In the genomic region with DNA sequence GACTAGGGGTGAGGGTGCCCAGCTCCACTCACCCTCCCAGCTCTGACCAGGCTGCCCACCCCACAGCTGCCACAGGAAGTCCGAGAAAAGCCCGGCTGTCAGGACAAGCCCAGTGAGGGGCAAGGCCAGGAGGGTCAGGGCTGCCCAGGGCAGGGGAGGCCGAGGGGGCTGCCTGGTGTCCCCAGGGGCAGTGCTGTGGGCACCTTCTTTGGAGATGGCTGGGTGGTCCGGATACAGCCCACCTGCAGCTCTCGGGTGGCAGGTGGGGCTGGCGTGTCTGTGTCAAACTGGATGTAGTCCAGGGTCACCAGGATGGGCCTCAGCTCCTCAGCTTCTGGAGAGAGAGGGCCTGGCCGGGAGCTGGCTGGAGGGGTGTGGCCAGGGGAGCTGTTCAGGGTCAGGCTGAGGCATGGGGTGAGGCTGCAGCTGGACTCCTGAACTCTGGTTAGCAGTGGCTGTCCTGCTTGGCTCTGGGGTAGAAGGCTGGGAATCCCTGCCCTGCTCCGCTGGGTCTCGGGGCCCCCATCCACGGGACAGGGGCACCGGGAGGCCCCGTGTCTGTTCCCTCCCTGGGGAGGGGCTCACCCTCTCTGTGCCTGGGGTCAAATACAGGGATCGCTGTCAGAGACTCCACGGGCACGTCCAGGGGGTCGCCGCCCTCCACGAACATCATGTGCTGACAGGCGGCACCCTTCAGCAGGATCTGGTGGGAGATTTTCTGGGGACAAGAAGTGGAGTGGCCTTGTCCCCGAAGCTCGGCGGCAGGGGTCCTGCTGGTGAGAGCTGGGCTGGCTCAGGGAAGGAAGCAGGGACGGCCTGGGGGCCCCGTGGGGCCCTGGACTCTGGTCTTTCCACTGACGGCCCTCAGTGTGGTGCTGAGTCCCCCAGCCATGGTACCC, we compare ENCODE assay signal across 24 cellular contexts. TPM values are rescaled to one million over a fixed set of nuclear protein-coding genes. Genes with fewer than 3 reads are reported as not detected.
DNase-seq lines count a peak whose midpoint lies in the region; ATAC-seq, FAIRE-seq and TF ChIP-seq lines count a peak whose summit lies in the region.
"Had no signal": no experiment of that assay in that cellular context is flagged by ENCODE, and none has a peak within 500 bp of the region (broad histone marks: within the 10 kb centered on the region; RNA-seq: fewer than 3 reads in every experiment).

No MANE protein-coding gene starts in this region.

- H3K4me3 ChIP-seq in kidney (ENCODE audit: low read length in 2 of 2) (no peak overlapping the region), spleen (no peak overlapping the region)
- H3K4me3 ChIP-seq: cardiac muscle cell, MG63, upper lobe of left lung had no signal

- DNase-seq in Right ventricle myocardium inferior (ENCODE audit: missing footprints) (peak; percentile 53), Right ventricle myocardium superior (no peak), kidney (peak; percentile 75), spleen (peak; percentile 78), activated T-cell treated with anti-CD3 and anti-CD28 coated beads for 4 hours (no peak), anterior cingulate cortex (lab: John Stamatoyannopoulos, UW) (no peak)
- DNase-seq: activated CD8-positive, alpha-beta T cell treated with anti-CD3 and anti-CD28 coated beads for 36 hours; activated naive CD4-positive, alpha-beta T cell treated with Interleukin-2 at 50 U/mL for 16 hours; activated T-cell treated with anti-CD3 and anti-CD28 coated beads, Interleukin-2, amount 50 U/mL, for 4 hours; amygdala; DMS79 treated with DMSO at 0.1 percent for 48 hours; mesenchymal stem cell; MG63; natural killer cell; NCI-H1436; NCI-H524 treated with DMSO at 0.1 percent for 48 hours; stimulated activated CD4-positive, alpha-beta T cell treated with anti-CD3 and anti-CD28 coated beads, Interleukin-4, amount 100 ng/mL, for 4 hours had no signal

- H3K4me1 ChIP-seq in kidney (ENCODE audit: control insufficient read depth in 1 of 2, insufficient read depth in 1 of 2, low read depth in 1 of 2, low read length in 2 of 2) (peaks cover 6 to 7% of the 10 kb centered on the region in 2 donors), spleen (peaks cover 8 to 63% (median 35%) of the 10 kb centered on the region in 6 donors)

- no peaks in the 10 kb centered on the region for H3K9me3 ChIP-seq in kidney (ENCODE audit: control insufficient read depth in 1 of 2, low read length in 2 of 2)
- H3K9me3 ChIP-seq in spleen = no peaks in the 10 kb centered on the region
- H3K9me3 ChIP-seq: MG63, upper lobe of left lung had no signal

- intact Hi-C loops in Right ventricle myocardium inferior (cut with DNase I) (no loop called here), Right ventricle myocardium superior (cut with DNase I) (no loop called here), kidney (cut with DNase I) (no loop called here), spleen (cut with DNase I; ENCODE audit: low total_unique reads) (no loop called here)

- peaks cover 0 to 12% (median 0%) of the 10 kb centered on the region in 7 donors for H3K27me3 ChIP-seq in spleen (replicated peaks in 1 of 7)
- H3K27me3 ChIP-seq: cardiac muscle cell, MG63, upper lobe of left lung had no signal

- H3K36me3 ChIP-seq in kidney (ENCODE audit: control insufficient read depth in 1 of 2, insufficient read depth in 2 of 2, low read length in 2 of 2) = no peaks in the 10 kb centered on the region
- no peaks in the 10 kb centered on the region for H3K36me3 ChIP-seq in spleen
- H3K36me3 ChIP-seq: cardiac muscle cell, MG63, upper lobe of left lung had no signal

- WGBS in spleen, 5 donors = 46 to 75% (median 72%) methylated on average over 7 to 25 of the region's 25 CpGs

- H3K9ac ChIP-seq in kidney (ENCODE audit: low read length in 2 of 2) = no peak overlapping the region

- TF ChIP-seq CTCF in kidney (IDR thresholded peaks at IDR 0.05; ENCODE audit: borderline replicate concordance, extremely low read depth, insufficient read depth) (no peak), spleen (IDR thresholded peaks at IDR 0.05 in 8 of 11, conservative IDR thresholded peaks at IDR 0.05 in 3 of 11) (no peak)

- no peak for ATAC-seq in Right ventricle myocardium inferior
- no peak for ATAC-seq in Right ventricle myocardium superior (ENCODE audit: poor library complexity)
- ATAC-seq: activated CD4-positive, CD25-positive, alpha-beta regulatory T cell treated with anti-CD3 and anti-CD28 coated beads, Interleukin-2, amount 50 U/mL, for 24 hours; activated CD8-positive, alpha-beta T cell treated with anti-CD3 and anti-CD28 coated beads for 36 hours; activated T-cell treated with anti-CD3 and anti-CD28 coated beads, Interleukin-2, amount 50 U/mL, for 4 hours; natural killer cell had no signal

- H3K27ac ChIP-seq in kidney (ENCODE audit: low read depth in 2 of 2, low read length in 2 of 2) (no peak overlapping the region), spleen (no peak overlapping the region)
- H3K27ac ChIP-seq: 22Rv1, cardiac muscle cell, RWPE1, upper lobe of left lung had no signal

- FAIRE-seq in kidney (lab: Jason Lieb, UNC) = no peak

- no peak for TF ChIP-seq POLR2A in spleen (IDR thresholded peaks at IDR 0.05)

RNA-seq across cellular contexts. Expression of gene TMEM52, which starts 4.0 kb away (rescaled TPM):
- total RNA-seq in Right ventricle myocardium inferior = 1.2 TPM
- total RNA-seq in Right ventricle myocardium superior = 2.1 TPM
- 0.50 TPM for total RNA-seq in kidney
- polyA plus RNA-seq in kidney (ENCODE audit: insufficient read depth, low read depth, low replicate concordance) = 5.1 TPM
- total RNA-seq in spleen = 1 to 10 TPM in 6 of 7 donors, not detected in 1; 1.1 to 4.7 (median 1.8) TPM
- 1 to 10 TPM in 1 of 3 donors, under 1 TPM in 2; 0.35 to 1.9 (median 0.64) TPM for polyA plus RNA-seq in spleen
- total RNA-seq: posterior vena cava had no signal

RNA-seq across cellular contexts. Expression of gene CALML6, which starts 8.0 kb away (rescaled TPM):
- total RNA-seq in Right ventricle myocardium inferior = not detected
- not detected for total RNA-seq in Right ventricle myocardium superior
- 0.13 TPM for total RNA-seq in kidney
- polyA plus RNA-seq in kidney (ENCODE audit: insufficient read depth, low read depth, low replicate concordance) = 1.2 TPM
- 1 to 10 TPM in 1 of 7 donors, under 1 TPM in 4, not detected in 2; 0.34 to 3.0 (median 0.66) TPM for total RNA-seq in spleen
- 1 to 10 TPM in 1 of 3 donors, under 1 TPM in 2; 0.58 to 1.8 (median 0.85) TPM for polyA plus RNA-seq in spleen
- total RNA-seq: H4 had no signal

RNA-seq across cellular contexts. Expression of gene GNB1, which starts 32.1 kb away (rescaled TPM):
- total RNA-seq in Right ventricle myocardium inferior (182 TPM), Right ventricle myocardium superior (154 TPM), kidney (347 TPM), spleen (100 to 1,000 TPM; 186 to 304 (median 273) TPM)
- polyA plus RNA-seq in kidney (ENCODE audit: insufficient read depth, low read depth, low replicate concordance) (144 TPM), spleen (100 to 1,000 TPM in 1 of 3 donors, 10 to 100 TPM in 2; 76.0 to 132 (median 95.5) TPM)

Comparison
In these comparisons a context has a peak if more than half of its experiments do, and no peak if none do; other contexts are left out.
1. DNase-seq: peak in Right ventricle myocardium inferior (single experiment), kidney (single experiment) and spleen (single experiment); none in Right ventricle myocardium superior (single experiment), activated T-cell treated with anti-CD3 and anti-CD28 coated beads for 4 hours (single experiment) and anterior cingulate cortex (0 of 58).